In the genomic region with DNA sequence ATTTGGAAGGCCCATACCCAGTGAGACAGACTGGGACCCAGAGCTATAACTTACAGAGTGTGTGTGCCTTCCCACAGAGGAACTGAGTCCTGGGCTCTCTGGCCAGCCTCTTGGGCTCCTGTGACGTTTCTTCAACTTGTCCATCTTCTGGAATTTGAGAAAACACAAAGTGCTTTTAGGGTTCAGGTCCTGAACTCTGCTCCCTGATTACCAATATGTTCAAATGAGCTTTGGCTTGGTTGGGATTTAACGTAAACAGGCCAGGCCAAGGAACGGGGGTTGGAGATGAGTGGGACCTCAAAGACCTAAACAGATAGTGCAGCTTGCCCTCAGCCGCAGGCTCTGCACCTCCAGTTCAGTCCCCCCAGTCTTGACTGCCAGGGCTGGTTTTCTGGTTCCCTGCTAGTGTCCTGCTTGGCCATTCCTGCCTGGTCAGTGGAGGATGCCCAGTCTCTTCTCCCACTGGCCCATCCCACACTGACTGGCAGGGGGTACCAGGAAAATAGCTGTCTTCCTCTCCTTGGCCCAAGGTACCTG, we compare ENCODE assay signal across 1 cellular context.
TF ChIP-seq lines count a peak whose summit lies in the region.

No MANE protein-coding gene starts in this region.

TF ChIP-seq in HepG2, 621 proteins besides CTCF, POLR2A, EP300 and RAD21 (continued from another document):
- TF ChIP-seq, protein P1, sequence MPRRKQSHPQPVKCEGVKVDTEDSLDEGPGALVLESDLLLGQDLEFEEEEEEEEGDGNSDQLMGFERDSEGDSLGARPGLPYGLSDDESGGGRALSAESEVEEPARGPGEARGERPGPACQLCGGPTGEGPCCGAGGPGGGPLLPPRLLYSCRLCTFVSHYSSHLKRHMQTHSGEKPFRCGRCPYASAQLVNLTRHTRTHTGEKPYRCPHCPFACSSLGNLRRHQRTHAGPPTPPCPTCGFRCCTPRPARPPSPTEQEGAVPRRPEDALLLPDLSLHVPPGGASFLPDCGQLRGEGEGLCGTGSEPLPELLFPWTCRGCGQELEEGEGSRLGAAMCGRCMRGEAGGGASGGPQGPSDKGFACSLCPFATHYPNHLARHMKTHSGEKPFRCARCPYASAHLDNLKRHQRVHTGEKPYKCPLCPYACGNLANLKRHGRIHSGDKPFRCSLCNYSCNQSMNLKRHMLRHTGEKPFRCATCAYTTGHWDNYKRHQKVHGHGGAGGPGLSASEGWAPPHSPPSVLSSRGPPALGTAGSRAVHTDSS (CRISPR knock-in tag; conservative IDR thresholded peaks at IDR 0.05) = no peak
